Comparison of ENCODE assay signal across 1 cellular context in the genomic region with DNA sequence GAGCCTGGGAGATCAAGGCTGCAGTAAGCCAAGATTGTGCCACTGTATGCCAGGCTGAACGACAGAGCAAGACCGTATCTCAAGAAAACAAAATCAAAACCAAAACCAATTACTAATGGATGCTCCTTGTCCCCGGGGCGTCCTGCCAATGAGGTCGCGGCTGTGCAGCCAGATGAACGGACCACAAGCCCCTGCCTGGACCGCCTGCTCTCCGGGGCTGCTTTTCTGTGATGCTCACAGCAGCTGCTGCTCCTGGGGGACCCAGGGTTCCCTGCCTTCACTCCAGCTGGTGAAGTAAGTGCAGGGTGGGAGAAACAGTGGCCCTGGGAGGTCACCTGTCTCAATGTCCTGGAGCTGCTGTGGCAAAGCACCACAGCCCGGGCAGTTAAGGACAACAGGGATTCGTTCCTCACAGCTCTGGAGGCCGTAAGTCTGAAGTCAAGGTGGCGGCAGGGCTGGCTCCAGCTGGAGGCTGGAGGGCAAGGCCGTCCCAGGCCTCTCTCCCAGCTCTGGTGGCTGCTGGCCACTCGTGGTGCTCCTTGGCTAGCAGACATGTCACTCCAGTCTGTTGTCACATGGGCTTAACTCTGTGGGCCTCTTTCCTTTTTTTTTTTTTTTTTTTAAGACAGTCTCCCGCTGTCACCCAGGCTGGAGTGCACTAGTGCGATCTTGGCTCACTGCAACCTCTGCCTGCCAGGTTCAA.
TF ChIP-seq lines count a peak whose summit lies in the region.

No MANE protein-coding gene starts in this region.

TF ChIP-seq in HepG2, 621 proteins besides CTCF, POLR2A, EP300 and RAD21:
- TF ChIP-seq ZNF572 (CRISPR knock-in tag; IDR thresholded peaks at IDR 0.05) = no peak
- TF ChIP-seq MBD4 (IDR thresholded peaks at IDR 0.05; ENCODE audit: borderline replicate concordance, low read length) = no peak
- TF ChIP-seq ZMYM3 (CRISPR knock-in tag; IDR thresholded peaks at IDR 0.05) = no peak
- TF ChIP-seq ERF (CRISPR knock-in tag; IDR thresholded peaks at IDR 0.05) = no peak
- TF ChIP-seq TBP (CRISPR knock-in tag; IDR thresholded peaks at IDR 0.05) = no peak
- no peak for TF ChIP-seq ZNF740 (CRISPR knock-in tag; IDR thresholded peaks at IDR 0.05)
- no peak for TF ChIP-seq ZNF574 (CRISPR knock-in tag; IDR thresholded peaks at IDR 0.05)
- no peak for TF ChIP-seq SATB2 (CRISPR knock-in tag; IDR thresholded peaks at IDR 0.05)
- TF ChIP-seq, protein P1, sequence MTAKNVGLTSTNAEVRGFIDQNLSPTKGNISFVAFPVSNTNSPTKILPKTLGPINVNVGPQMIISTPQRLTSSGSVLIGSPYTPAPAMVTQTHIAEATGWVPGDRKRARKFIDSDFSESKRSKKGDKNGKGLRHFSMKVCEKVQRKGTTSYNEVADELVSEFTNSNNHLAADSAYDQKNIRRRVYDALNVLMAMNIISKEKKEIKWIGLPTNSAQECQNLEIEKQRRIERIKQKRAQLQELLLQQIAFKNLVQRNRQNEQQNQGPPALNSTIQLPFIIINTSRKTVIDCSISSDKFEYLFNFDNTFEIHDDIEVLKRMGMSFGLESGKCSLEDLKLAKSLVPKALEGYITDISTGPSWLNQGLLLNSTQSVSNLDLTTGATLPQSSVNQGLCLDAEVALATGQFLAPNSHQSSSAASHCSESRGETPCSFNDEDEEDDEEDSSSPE (CRISPR knock-in tag; IDR thresholded peaks at IDR 0.05) = no peak
- TF ChIP-seq, protein P2, sequence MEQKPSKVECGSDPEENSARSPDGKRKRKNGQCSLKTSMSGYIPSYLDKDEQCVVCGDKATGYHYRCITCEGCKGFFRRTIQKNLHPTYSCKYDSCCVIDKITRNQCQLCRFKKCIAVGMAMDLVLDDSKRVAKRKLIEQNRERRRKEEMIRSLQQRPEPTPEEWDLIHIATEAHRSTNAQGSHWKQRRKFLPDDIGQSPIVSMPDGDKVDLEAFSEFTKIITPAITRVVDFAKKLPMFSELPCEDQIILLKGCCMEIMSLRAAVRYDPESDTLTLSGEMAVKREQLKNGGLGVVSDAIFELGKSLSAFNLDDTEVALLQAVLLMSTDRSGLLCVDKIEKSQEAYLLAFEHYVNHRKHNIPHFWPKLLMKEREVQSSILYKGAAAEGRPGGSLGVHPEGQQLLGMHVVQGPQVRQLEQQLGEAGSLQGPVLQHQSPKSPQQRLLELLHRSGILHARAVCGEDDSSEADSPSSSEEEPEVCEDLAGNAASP (CRISPR knock-in tag; IDR thresholded peaks at IDR 0.05; ENCODE audit: borderline replicate concordance) = no peak
- TF ChIP-seq GABPB1 (CRISPR knock-in tag; IDR thresholded peaks at IDR 0.05) = no peak
- TF ChIP-seq E2F1 (CRISPR knock-in tag; IDR thresholded peaks at IDR 0.05) = no peak
- TF ChIP-seq DMTF1 (CRISPR knock-in tag; IDR thresholded peaks at IDR 0.05) = no peak
- TF ChIP-seq SUZ12 (IDR thresholded peaks at IDR 0.05; ENCODE audit: low read depth, low read length) = no peak
- TF ChIP-seq ZNF354B (CRISPR knock-in tag; IDR thresholded peaks at IDR 0.05) = no peak
- no peak for TF ChIP-seq CHD2 (IDR thresholded peaks at IDR 0.05; ENCODE audit: low read depth, low read length)
